ENCODE assay signal across 8 cellular contexts in genomic region chr2:42906557-42907380, GRCh38.
DNase-seq lines count a peak whose midpoint lies in the region; ATAC-seq lines count a peak whose summit lies in the region.

No MANE protein-coding gene starts in this region.

- DNase-seq in EH (ENCODE audit: low read depth) (peak; percentile 97), NCI-H82 treated with DMSO at 0.1 percent for 48 hours (lab: John Stamatoyannopoulos, UW; ENCODE audit: unreplicated experiment) (peak; percentile 83), fibroblast of gingiva (ENCODE audit: low read depth) (peak; percentile 90), nucleus accumbens (lab: John Stamatoyannopoulos, UW) (peak in 35 of 56 donors; percentile 6 to 73 (median 36)), COLO829 (ENCODE audit: low spot score) (no peak), RKO (ENCODE audit: low spot score) (no peak)
- no peak for DNase-seq in activated effector memory CD4-positive, alpha-beta T cell treated with anti-CD3 and anti-CD28 coated beads, Interleukin-2, amount 50 U/mL, for 16 hours

- ATAC-seq in HG03439 (IDR thresholded peaks at IDR 0.05; ENCODE audit: unreplicated experiment), result no peak

Comparison
In these comparisons a context has a peak if more than half of its experiments do, and no peak if none do; other contexts are left out.
1. DNase-seq: peak in EH (single experiment), NCI-H82 treated with DMSO at 0.1 percent for 48 hours (single experiment), fibroblast of gingiva (single experiment) and nucleus accumbens (35 of 56); none in activated effector memory CD4-positive, alpha-beta T cell treated with anti-CD3 and anti-CD28 coated beads, Interleukin-2, amount 50 U/mL, for 16 hours (single experiment), COLO829 (single experiment) and RKO (single experiment).